In the genomic region with DNA sequence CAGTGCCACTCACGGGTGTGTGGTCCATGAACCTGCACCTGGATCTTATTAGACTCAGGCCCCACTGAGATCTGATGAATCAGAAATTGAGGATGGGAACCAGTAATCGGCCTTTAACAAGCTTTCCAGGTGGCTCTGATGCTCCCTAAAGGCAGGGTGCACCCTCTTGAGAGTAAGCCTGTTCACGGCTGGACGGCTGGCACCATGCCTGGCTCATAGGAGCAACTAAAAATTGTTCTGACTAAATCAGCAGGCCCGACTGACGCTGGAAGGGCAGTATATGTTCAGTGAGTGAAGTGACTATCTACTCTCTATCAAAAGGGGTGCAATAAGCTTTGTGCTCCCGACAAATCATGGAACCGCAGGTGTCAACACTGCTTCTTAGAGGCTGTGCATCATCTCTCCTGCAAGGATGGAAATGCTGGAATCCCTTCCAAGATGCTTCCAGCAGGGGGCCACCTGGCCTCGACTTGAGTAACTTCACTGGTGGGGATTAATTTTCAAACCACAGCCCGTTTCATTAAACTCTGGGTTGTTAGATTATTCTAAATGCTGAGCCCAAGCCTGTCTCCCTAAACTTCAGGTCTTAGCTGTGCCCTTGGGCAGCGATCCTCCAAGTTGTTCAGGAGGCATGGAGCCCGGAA, we compare ENCODE assay signal across 1 cellular context.
TF ChIP-seq lines count a peak whose summit lies in the region.

No MANE protein-coding gene starts in this region.

TF ChIP-seq in GM23338, 12 proteins besides CTCF, POLR2A, EP300 and RAD21 (continued from another document):
- TF ChIP-seq JUNB (IDR thresholded peaks at IDR 0.05; ENCODE audit: unreplicated experiment) (no peak), ZNF114 (CRISPR knock-in tag; IDR thresholded peaks at IDR 0.05) (no peak), CREB1 (CRISPR knock-in tag; IDR thresholded peaks at IDR 0.05; ENCODE audit: low read depth) (no peak), EZH2 (IDR thresholded peaks at IDR 0.05; ENCODE audit: low read depth, unreplicated experiment) (no peak)
- TF ChIP-seq, protein P1, sequence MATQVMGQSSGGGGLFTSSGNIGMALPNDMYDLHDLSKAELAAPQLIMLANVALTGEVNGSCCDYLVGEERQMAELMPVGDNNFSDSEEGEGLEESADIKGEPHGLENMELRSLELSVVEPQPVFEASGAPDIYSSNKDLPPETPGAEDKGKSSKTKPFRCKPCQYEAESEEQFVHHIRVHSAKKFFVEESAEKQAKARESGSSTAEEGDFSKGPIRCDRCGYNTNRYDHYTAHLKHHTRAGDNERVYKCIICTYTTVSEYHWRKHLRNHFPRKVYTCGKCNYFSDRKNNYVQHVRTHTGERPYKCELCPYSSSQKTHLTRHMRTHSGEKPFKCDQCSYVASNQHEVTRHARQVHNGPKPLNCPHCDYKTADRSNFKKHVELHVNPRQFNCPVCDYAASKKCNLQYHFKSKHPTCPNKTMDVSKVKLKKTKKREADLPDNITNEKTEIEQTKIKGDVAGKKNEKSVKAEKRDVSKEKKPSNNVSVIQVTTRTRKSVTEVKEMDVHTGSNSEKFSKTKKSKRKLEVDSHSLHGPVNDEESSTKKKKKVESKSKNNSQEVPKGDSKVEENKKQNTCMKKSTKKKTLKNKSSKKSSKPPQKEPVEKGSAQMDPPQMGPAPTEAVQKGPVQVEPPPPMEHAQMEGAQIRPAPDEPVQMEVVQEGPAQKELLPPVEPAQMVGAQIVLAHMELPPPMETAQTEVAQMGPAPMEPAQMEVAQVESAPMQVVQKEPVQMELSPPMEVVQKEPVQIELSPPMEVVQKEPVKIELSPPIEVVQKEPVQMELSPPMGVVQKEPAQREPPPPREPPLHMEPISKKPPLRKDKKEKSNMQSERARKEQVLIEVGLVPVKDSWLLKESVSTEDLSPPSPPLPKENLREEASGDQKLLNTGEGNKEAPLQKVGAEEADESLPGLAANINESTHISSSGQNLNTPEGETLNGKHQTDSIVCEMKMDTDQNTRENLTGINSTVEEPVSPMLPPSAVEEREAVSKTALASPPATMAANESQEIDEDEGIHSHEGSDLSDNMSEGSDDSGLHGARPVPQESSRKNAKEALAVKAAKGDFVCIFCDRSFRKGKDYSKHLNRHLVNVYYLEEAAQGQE (IDR thresholded peaks at IDR 0.05; ENCODE audit: unreplicated experiment) = no peak
TF ChIP-seq in GM23338: peak in this region for 0.
